ENCODE assay signal across 13 cellular contexts in genomic region chr12:132323171-132324010, GRCh38. TPM values are rescaled to one million over a fixed set of nuclear protein-coding genes. Genes with fewer than 3 reads are reported as not detected.
DNase-seq lines count a peak whose midpoint lies in the region; ATAC-seq and TF ChIP-seq lines count a peak whose summit lies in the region.
"Had no signal": no experiment of that assay in that cellular context is flagged by ENCODE, and none has a peak within 500 bp of the region (broad histone marks: within the 10 kb centered on the region; RNA-seq: fewer than 3 reads in every experiment).

No MANE protein-coding gene starts in this region.

- no peaks in the 10 kb centered on the region for H3K36me3 Mint-ChIP-seq in type B pancreatic cell

- H3K27ac Mint-ChIP-seq in type B pancreatic cell = no peak overlapping the region

- no peaks in the 10 kb centered on the region for H3K9me3 Mint-ChIP-seq in type B pancreatic cell

- no peak for ATAC-seq in GM18517 (IDR thresholded peaks at IDR 0.05; ENCODE audit: unreplicated experiment)

- H3K27ac ChIP-seq in angular gyrus (ENCODE audit: low read depth, low read length) = peak overlapping the region; percentile 44
- H3K27ac ChIP-seq: testis had no signal

- peaks cover 68% of the 10 kb centered on the region for H3K27me3 Mint-ChIP-seq in type B pancreatic cell

- TF ChIP-seq CTCF in NB4 (IDR thresholded peaks at IDR 0.05; ENCODE audit: low read depth, low read length) = no peak
- TF ChIP-seq CTCF in type B pancreatic cell (conservative IDR thresholded peaks at IDR 0.05) = no peak

- DNase-seq in CD1c-positive myeloid dendritic cell (ENCODE audit: extremely low spot score) = peak; percentile 5
- DNase-seq in NB4 (ENCODE audit: low read depth) = peak; percentile 49
- peak; percentile 38 for DNase-seq in occipital lobe (lab: John Stamatoyannopoulos, UW)
- DNase-seq in hippocampal formation (lab: John Stamatoyannopoulos, UW) = no peak
- no peak for DNase-seq in type B pancreatic cell (ENCODE audit: extremely low spot score, unreplicated experiment)
- no peak for DNase-seq in amniotic stem cell (lab: John Stamatoyannopoulos, UW)
- DNase-seq: Caco-2, head of caudate nucleus, KBM-7, NCI-H187 treated with DMSO at 0.1 percent for 48 hours, testis had no signal

- H3K4me1 Mint-ChIP-seq in type B pancreatic cell (ENCODE audit: unreplicated experiment) = peaks cover 9% of the 10 kb centered on the region

- no peak overlapping the region for H3K4me3 ChIP-seq in NB4 (ENCODE audit: low read depth, low read length)
- H3K4me3 ChIP-seq: testis had no signal

- no peak for TF ChIP-seq POLR2A in NB4 (IDR thresholded peaks at IDR 0.05; ENCODE audit: extremely low read depth, insufficient read length)

- H3K4me3 Mint-ChIP-seq in type B pancreatic cell = no peak overlapping the region

RNA-seq across cellular contexts. Expression of gene GALNT9, which starts 6.0 kb away (rescaled TPM):
- total RNA-seq in occipital lobe (1.4 TPM), type B pancreatic cell (ENCODE audit: low replicate concordance) (1.6 TPM in 1 of 2 replicates, not detected in the other)

Comparison
In these comparisons a context has a peak if more than half of its experiments do, and no peak if none do; other contexts are left out.
1. DNase-seq: peak in CD1c-positive myeloid dendritic cell (single experiment), NB4 (single experiment) and occipital lobe (single experiment); none in hippocampal formation (0 of 2), type B pancreatic cell (single experiment) and amniotic stem cell (single experiment).